In genomic region chr15:51576451-51576850, GRCh38 we compare ENCODE assay signal across 30 cellular contexts. TPM values are rescaled to one million over a fixed set of nuclear protein-coding genes. Genes with fewer than 3 reads are reported as not detected.
A peak's percentile ranks its signal among the peaks of the same experiment; 100 is the strongest.
DNase-seq lines count a peak whose midpoint lies in the region; ATAC-seq and TF ChIP-seq lines count a peak whose summit lies in the region.
"Had no signal": no experiment of that assay in that cellular context is flagged by ENCODE, and none has a peak within 500 bp of the region (broad histone marks: within the 10 kb centered on the region; RNA-seq: fewer than 3 reads in every experiment).

No MANE protein-coding gene starts in this region.

- WGBS in hepatocyte (ENCODE audit: low lambda C conversion rate, missing lambda C conversion rate), result 85% methylated on average over 1 of the region's 1 CpG
- 61% methylated on average over 1 of the region's 1 CpG for WGBS in smooth muscle cell (ENCODE audit: low lambda C conversion rate)

- in situ Hi-C loops in KBM-7 (cut with MboI; ENCODE audit: low pct_unique_long_range_greater_than_20kb, low sequenced_read_pairs), result no loop called here

- peaks cover 12% of the 10 kb centered on the region for H3K79me2 ChIP-seq in PC-9 (ENCODE audit: low read depth)
- peaks cover 16% of the 10 kb centered on the region for H3K79me2 ChIP-seq in hepatocyte
- H3K79me2 ChIP-seq in smooth muscle cell (ENCODE audit: low read depth), result peaks cover 18% of the 10 kb centered on the region

- H3K9ac ChIP-seq in smooth muscle cell (ENCODE audit: low read depth), result no peak overlapping the region

- DNase-seq in AG10803 (ENCODE audit: low read depth) (peak; percentile 1), PC-9 (no peak), hepatocyte (ENCODE audit: low spot score) (no peak), smooth muscle cell (lab: John Stamatoyannopoulos, UW; ENCODE audit: unreplicated experiment) (no peak), H7 (no peak), KBM-7 (no peak), RWPE1 (ENCODE audit: low spot score) (no peak)
- DNase-seq: activated CD4-positive, alpha-beta memory T cell treated with anti-CD3 and anti-CD28 coated beads, Interleukin-2, amount 10 ng/mL, durations not matched to agents 7 days and 5 days; activated CD4-positive, alpha-beta T cell treated with anti-CD3 and anti-CD28 coated beads for 1 hour; caudate nucleus; DMS153; endodermal cell; gastrocnemius medialis; midbrain; naive thymus-derived CD8-positive, alpha-beta T cell; NCI-H1417; NCI-H446; NCI-H774; retina; RPMI8226; stimulated activated CD4-positive, alpha-beta T cell treated with anti-CD3 and anti-CD28 coated beads, Interleukin-4, amount 100 ng/mL, for 1 hour; substantia nigra had no signal

- ATAC-seq in HG02970 (IDR thresholded peaks at IDR 0.05; ENCODE audit: low FRiP score, unreplicated experiment), result no peak
- ATAC-seq: A549; activated T-helper 17 cell treated with anti-CD3 and anti-CD28 coated beads, Interleukin-2, amount 50 U/mL, for 72 hours; naive thymus-derived CD8-positive, alpha-beta T cell; stimulated activated effector memory CD8-positive, alpha-beta T cell treated with anti-CD3 and anti-CD28 coated beads, Interleukin-12 subunit alpha, Interleukin-12 subunit beta, amount 100 ng/mL, for 72 hours had no signal

- no TSS peak for BruUV-seq in PC-9 (replicated peaks; lab: Mats Ljungman, UMichigan)

- H3K4me2 ChIP-seq in PC-9, result peak overlapping the region; percentile 63
- H3K4me2 ChIP-seq in hepatocyte, result no peak overlapping the region
- peak overlapping the region; percentile 39 for H3K4me2 ChIP-seq in smooth muscle cell
- H3K4me2 ChIP-seq: A549 had no signal

- H3K9me2 ChIP-seq in PC-9 (ENCODE audit: insufficient read depth) (no peaks in the 10 kb centered on the region), hepatocyte (replicated peaks; ENCODE audit: insufficient read depth) (no peaks in the 10 kb centered on the region)

- H3K9me3 ChIP-seq in PC-9 (ENCODE audit: insufficient read depth, low read depth) (no peaks in the 10 kb centered on the region; the same call in 1 of the 2 replicates), hepatocyte (ENCODE audit: low read depth) (no peaks in the 10 kb centered on the region), smooth muscle cell (replicated peaks; ENCODE audit: low read depth) (no peaks in the 10 kb centered on the region)
- H3K9me3 ChIP-seq: A549, esophagus muscularis mucosa, gastrocnemius medialis, ovary, vagina had no signal

- H3K36me3 ChIP-seq in PC-9 (ENCODE audit: low read depth) (no peaks in the 10 kb centered on the region), hepatocyte (replicated peaks; ENCODE audit: insufficient read depth, low read depth) (no peaks in the 10 kb centered on the region), smooth muscle cell (ENCODE audit: low read depth) (no peaks in the 10 kb centered on the region), H7 (replicated peaks; ENCODE audit: control insufficient read depth, insufficient read depth, low read length) (no peaks in the 10 kb centered on the region)
- H3K36me3 ChIP-seq: esophagus muscularis mucosa, gastrocnemius medialis, ovary, vagina had no signal

- H4K20me1 ChIP-seq in PC-9 (ENCODE audit: insufficient read depth) (no peaks in the 10 kb centered on the region), hepatocyte (ENCODE audit: insufficient read depth, poor library complexity, severe bottlenecking) (no peaks in the 10 kb centered on the region), smooth muscle cell (ENCODE audit: low read depth) (peaks cover 4% of the 10 kb centered on the region)

- intact Hi-C loops in PC-9 (cut with micrococcal nuclease; ENCODE audit: unreplicated experiment), result no loop called here

- CTCF ChIA-PET in PC-9 (lab: Charles Lee), result interaction anchor here (0.6 kb wide), 1 partner anchor 43 kb away, joined by 3 read pairs; no protein-coding TSS in a partner anchor
- CTCF ChIA-PET in RWPE1 (lab: Yijun Ruan, JAX), result no interaction called here

- H3K4me3 ChIP-seq in AG10803 (ENCODE audit: low read length) (no peak overlapping the region), PC-9 (peak overlapping the region; percentile 14; the same call in 1 of the 2 replicates), hepatocyte (no peak overlapping the region), smooth muscle cell (no peak overlapping the region), H7 (ENCODE audit: insufficient read depth, low read depth, low read length) (no peak overlapping the region)
- H3K4me3 ChIP-seq: A549, esophagus muscularis mucosa, gastrocnemius medialis, ovary, SK-N-MC, vagina had no signal

- H3K27me3 ChIP-seq in PC-9 (ENCODE audit: insufficient read depth, low read depth) (no peaks in the 10 kb centered on the region), hepatocyte (no peaks in the 10 kb centered on the region), smooth muscle cell (ENCODE audit: low read depth) (no peaks in the 10 kb centered on the region), H7 (ENCODE audit: control insufficient read depth, insufficient read depth, low read length) (no peaks in the 10 kb centered on the region)
- H3K27me3 ChIP-seq: esophagus muscularis mucosa, gastrocnemius medialis, ovary, vagina had no signal

- TF ChIP-seq CTCF in AG10803 (conservative IDR thresholded peaks at IDR 0.05; ENCODE audit: low read length) (no peak), PC-9 (conservative IDR thresholded peaks at IDR 0.05) (no peak), hepatocyte (IDR thresholded peaks at IDR 0.05; ENCODE audit: poor library complexity) (no peak), smooth muscle cell (IDR thresholded peaks at IDR 0.05; ENCODE audit: borderline replicate concordance, insufficient read depth, poor library complexity, severe bottlenecking) (no peak), RWPE1 (conservative IDR thresholded peaks at IDR 0.05; ENCODE audit: low read depth) (no peak)

- peaks cover 11% of the 10 kb centered on the region; the same call in 1 of the 2 replicates for H3F3A ChIP-seq in PC-9 (ENCODE audit: insufficient read depth, low read depth)
- H3F3A ChIP-seq in smooth muscle cell (ENCODE audit: low read depth), result peaks cover 12% of the 10 kb centered on the region

- H3K4me1 ChIP-seq in PC-9 (replicated peaks; ENCODE audit: insufficient read depth), result peaks cover 31% of the 10 kb centered on the region
- peaks cover 3% of the 10 kb centered on the region for H3K4me1 ChIP-seq in hepatocyte (ENCODE audit: insufficient read depth)
- H3K4me1 ChIP-seq in smooth muscle cell (ENCODE audit: low read depth), result peaks cover 29% of the 10 kb centered on the region
- H3K4me1 ChIP-seq: gastrocnemius medialis had no signal

- H2AFZ ChIP-seq in PC-9 (no peak overlapping the region), hepatocyte (no peak overlapping the region), smooth muscle cell (ENCODE audit: low read depth) (no peak overlapping the region)

- POLR2A ChIA-PET in PC-9 (lab: Charles Lee; ENCODE audit: unreplicated experiment) (interaction anchor here (0.7 kb wide), 1 partner anchor 452 kb away, joined by 9 read pairs; no protein-coding TSS in a partner anchor), RWPE1 (lab: Yijun Ruan, JAX; ENCODE audit: low non-redundant PET) (no interaction called here)

- H3K27ac ChIP-seq in PC-9, result peak overlapping the region; percentile 69
- H3K27ac ChIP-seq in hepatocyte, result peak overlapping the region; percentile 16
- peak overlapping the region; percentile 42 for H3K27ac ChIP-seq in smooth muscle cell (ENCODE audit: low read depth)
- H3K27ac ChIP-seq in RWPE1, result no peak overlapping the region
- H3K27ac ChIP-seq: A549, ovary, SK-N-MC, vagina had no signal

RNA-seq across cellular contexts. Expression of gene DMXL2, which starts 46.1 kb away (rescaled TPM):
- 25.5 and 29.8 TPM in 2 replicates for total RNA-seq in PC-9 (2021)
- 30.8 and 31.4 TPM in 2 replicates for total RNA-seq in hepatocyte
- polyA plus RNA-seq in hepatocyte, result 7.8 and 10.5 TPM in 2 replicates
- 43.5 and 57.8 TPM in 2 replicates for total RNA-seq in smooth muscle cell
- 9.3 and 10.0 TPM in 2 replicates for polyA plus RNA-seq in smooth muscle cell
- total RNA-seq in H7 (2014; rRNA removed; shearing (Covaris generic)), result 17.1 and 25.3 TPM in 2 replicates
